17 cellular contexts compared by ENCODE assay signal in genomic region chr22:29632672-29633071, GRCh38. TPM values are rescaled to one million over a fixed set of nuclear protein-coding genes. Genes with fewer than 3 reads are reported as not detected.
DNase-seq lines count a peak whose midpoint lies in the region; ATAC-seq, FAIRE-seq and TF ChIP-seq lines count a peak whose summit lies in the region.
"Had no signal": no experiment of that assay in that cellular context is flagged by ENCODE, and none has a peak within 500 bp of the region (broad histone marks: within the 10 kb centered on the region; RNA-seq: fewer than 3 reads in every experiment).

No MANE protein-coding gene starts in this region.

- H2BK12ac ChIP-seq in mesenchymal stem cell (ENCODE audit: low read length in 2 of 2) = no peak overlapping the region

- CTCF ChIA-PET in CD4-positive, alpha-beta memory T cell (lab: Charles Lee; ENCODE audit: partially characterized antibody) = no interaction called here

- peak overlapping the region in 4 of 7 donors; percentile 2 to 57 (median 10) for H3K27ac Mint-ChIP-seq in CD4-positive, alpha-beta memory T cell
- H3K27ac Mint-ChIP-seq: B cell; CD4-positive, alpha-beta T cell had no signal

- no peak for TF ChIP-seq POLR2A in GM12892 (IDR thresholded peaks at IDR 0.05; ENCODE audit: low read depth, low read length)

- H3K14ac ChIP-seq in mesenchymal stem cell (ENCODE audit: low read length in 2 of 2) = no peak overlapping the region

- H2AFZ ChIP-seq in mesenchymal stem cell (ENCODE audit: low read depth, low read length) = no peak overlapping the region

- no peaks in the 10 kb centered on the region for H3K27me3 ChIP-seq in CD4-positive, alpha-beta memory T cell (ENCODE audit: insufficient read depth, low read length)
- no peaks in the 10 kb centered on the region for H3K27me3 ChIP-seq in SJSA1 (replicated peaks)
- H3K27me3 ChIP-seq in mesenchymal stem cell (ENCODE audit: control insufficient read depth in 1 of 2, insufficient read depth in 1 of 2, low read length in 2 of 2) = no peaks in the 10 kb centered on the region
- H3K27me3 ChIP-seq: Peyer's patch had no signal

- no peak overlapping the region for H3K4me3 Mint-ChIP-seq in CD4-positive, alpha-beta memory T cell
- H3K4me3 Mint-ChIP-seq: B cell; CD4-positive, alpha-beta T cell had no signal

- no peaks in the 10 kb centered on the region for H3K27me3 Mint-ChIP-seq in CD4-positive, alpha-beta memory T cell
- H3K27me3 Mint-ChIP-seq: B cell; CD4-positive, alpha-beta T cell had no signal

- H3K4me2 ChIP-seq in mesenchymal stem cell (ENCODE audit: low read length, poor library complexity, severe bottlenecking) = no peak overlapping the region

- peaks cover 26 to 48% (median 35%) of the 10 kb centered on the region in 4 donors for H3K4me1 Mint-ChIP-seq in CD4-positive, alpha-beta memory T cell

- H4K91ac ChIP-seq in mesenchymal stem cell (ENCODE audit: low read length) = peak overlapping the region; percentile 0

- H3K18ac ChIP-seq in mesenchymal stem cell (ENCODE audit: low read depth in 1 of 2, low read length in 2 of 2) = no peak overlapping the region

- ATAC-seq in GM19324 (IDR thresholded peaks at IDR 0.05; ENCODE audit: low FRiP score, unreplicated experiment) = no peak

- H2BK15ac ChIP-seq in mesenchymal stem cell (ENCODE audit: low read depth, poor library complexity, severe bottlenecking) = no peak overlapping the region

- FAIRE-seq in GM12892 (lab: Jason Lieb, UNC) = peak; percentile 33
- FAIRE-seq: G401.6 had no signal

- H3K9me3 ChIP-seq in CD4-positive, alpha-beta memory T cell (ENCODE audit: control insufficient read depth in 1 of 2, low read length in 2 of 2) = no peaks in the 10 kb centered on the region
- H3K9me3 ChIP-seq in SJSA1 (replicated peaks) (no peaks in the 10 kb centered on the region), mesenchymal stem cell (ENCODE audit: control insufficient read depth, low read length) (no peaks in the 10 kb centered on the region)
- H3K9me3 ChIP-seq: Peyer's patch had no signal

- intact Hi-C loops in CD4-positive, alpha-beta memory T cell (cut with micrococcal nuclease) = no loop called here

- no peak overlapping the region for H3K9ac ChIP-seq in mesenchymal stem cell (ENCODE audit: low read length)

- H3K4me1 ChIP-seq in CD4-positive, alpha-beta memory T cell (ENCODE audit: insufficient read depth, low read length) = peaks cover 13% of the 10 kb centered on the region
- peaks cover 62% of the 10 kb centered on the region for H3K4me1 ChIP-seq in SJSA1 (replicated peaks)
- H3K4me1 ChIP-seq in mesenchymal stem cell (ENCODE audit: control insufficient read depth, insufficient read depth, low read depth, low read length) = peaks cover 18% of the 10 kb centered on the region
- H3K4me1 ChIP-seq: Peyer's patch had no signal

- H3K27ac ChIP-seq in CD4-positive, alpha-beta memory T cell (ENCODE audit: low read depth, low read length) = no peak overlapping the region
- H3K27ac ChIP-seq in SJSA1 = peak overlapping the region; percentile 65; the same call in 1 of the 2 replicates
- H3K27ac ChIP-seq in mesenchymal stem cell (ENCODE audit: low read length, poor library complexity, severe bottlenecking) = no peak overlapping the region
- H3K27ac ChIP-seq: Peyer's patch had no signal

- peak overlapping the region; percentile 28 for H2AK5ac ChIP-seq in mesenchymal stem cell (ENCODE audit: low read length, severe bottlenecking)

- POLR2A ChIA-PET in CD4-positive, alpha-beta memory T cell (lab: Charles Lee; ENCODE audit: partially characterized antibody) = no interaction called here

- H3K36me3 Mint-ChIP-seq in CD4-positive, alpha-beta memory T cell = peaks cover 4 to 9% of the 10 kb centered on the region in 2 donors

- H3K23ac ChIP-seq in mesenchymal stem cell (ENCODE audit: low read length in 2 of 2) = no peak overlapping the region

- H3K9me3 Mint-ChIP-seq in CD4-positive, alpha-beta memory T cell = no peaks in the 10 kb centered on the region
- H3K9me3 Mint-ChIP-seq: CD4-positive, alpha-beta T cell had no signal

- peaks cover 3% of the 10 kb centered on the region for H3K36me3 ChIP-seq in CD4-positive, alpha-beta memory T cell (ENCODE audit: insufficient read depth, low read length)
- H3K36me3 ChIP-seq in SJSA1 = peaks cover 16% of the 10 kb centered on the region
- peaks cover 7 to 15% of the 10 kb centered on the region in 2 experiments for H3K36me3 ChIP-seq in mesenchymal stem cell (ENCODE audit: control insufficient read depth in 1 of 2, insufficient read depth in 2 of 2, low read depth in 1 of 2, low read length in 2 of 2)
- H3K36me3 ChIP-seq: Peyer's patch had no signal

- no peak overlapping the region for H4K8ac ChIP-seq in mesenchymal stem cell (ENCODE audit: low read length)

- peaks cover 1% of the 10 kb centered on the region for H3K79me1 ChIP-seq in mesenchymal stem cell (replicated peaks; ENCODE audit: low read length, poor library complexity, severe bottlenecking)

- no peak overlapping the region for H2BK5ac ChIP-seq in mesenchymal stem cell (ENCODE audit: low read depth, low read length, poor library complexity, severe bottlenecking)

- H3K4me3 ChIP-seq in CD4-positive, alpha-beta memory T cell (ENCODE audit: low read length in 2 of 2) = no peak overlapping the region
- H3K4me3 ChIP-seq in SJSA1 = no peak overlapping the region
- H3K4me3 ChIP-seq in mesenchymal stem cell (ENCODE audit: insufficient read depth in 1 of 2, low read depth in 1 of 2, low read length in 2 of 2) = no peak overlapping the region
- H3K4me3 ChIP-seq: Peyer's patch had no signal

- H2BK120ac ChIP-seq in mesenchymal stem cell (ENCODE audit: low read depth, low read length) = no peak overlapping the region

- no peak overlapping the region for H3K4ac ChIP-seq in mesenchymal stem cell (ENCODE audit: low read depth in 1 of 2, low read length in 2 of 2)

- WGBS in mesenchymal stem cell = 97% methylated on average over 5 of the region's 5 CpGs

- no peak for DNase-seq in CD4-positive, alpha-beta memory T cell
- DNase-seq in GM12892 (ENCODE audit: insufficient read length) (no peak), SJSA1 (ENCODE audit: low read depth in 1 of 2, low spot score in 2 of 2) (no peak), mesenchymal stem cell (no peak), NCI-H1694 (lab: John Stamatoyannopoulos, UW) (no peak), NCI-H1105 (lab: John Stamatoyannopoulos, UW) (no peak)
- DNase-seq: CD4-positive, alpha-beta T cell; DMS79; KG1; NCI-H1048; NCI-H146; NCI-H524; Peyer's patch; SHP77 had no signal

RNA-seq across cellular contexts. Expression of gene NF2, which starts 29.2 kb away (rescaled TPM):
- 10 to 100 TPM; 28.3 to 31.4 TPM for total RNA-seq in CD4-positive, alpha-beta memory T cell
- polyA plus RNA-seq in CD4-positive, alpha-beta memory T cell = 10 to 100 TPM; 11.7 to 20.0 TPM
- polyA plus RNA-seq in GM12892 (2012; ENCODE audit: missing spikeins) = 10.3 TPM
- 105 and 151 TPM in 2 replicates for total RNA-seq in SJSA1 (2014; rRNA removed; shearing (Covaris generic))
- 19.0 TPM for polyA plus RNA-seq in mesenchymal stem cell (2013, experiment 1 of 2)
- 18.1 TPM for polyA plus RNA-seq in mesenchymal stem cell (2013, experiment 2 of 2)

RNA-seq across cellular contexts. Expression of gene NIPSNAP1, which starts 51.8 kb away (rescaled TPM):
- total RNA-seq in CD4-positive, alpha-beta memory T cell = 10 to 100 TPM; 31.7 to 36.3 TPM
- polyA plus RNA-seq in CD4-positive, alpha-beta memory T cell = 10 to 100 TPM; 48.4 to 56.3 TPM
- polyA plus RNA-seq in GM12892 (2012; ENCODE audit: missing spikeins) = 86.7 TPM
- total RNA-seq in SJSA1 (2014; rRNA removed; shearing (Covaris generic)) = 29.4 and 34.5 TPM in 2 replicates
- polyA plus RNA-seq in mesenchymal stem cell (2013, experiment 1 of 2) = 71.1 TPM
- polyA plus RNA-seq in mesenchymal stem cell (2013, experiment 2 of 2) = 70.1 TPM
